ENCODE assay signal across 20 cellular contexts in the genomic region with DNA sequence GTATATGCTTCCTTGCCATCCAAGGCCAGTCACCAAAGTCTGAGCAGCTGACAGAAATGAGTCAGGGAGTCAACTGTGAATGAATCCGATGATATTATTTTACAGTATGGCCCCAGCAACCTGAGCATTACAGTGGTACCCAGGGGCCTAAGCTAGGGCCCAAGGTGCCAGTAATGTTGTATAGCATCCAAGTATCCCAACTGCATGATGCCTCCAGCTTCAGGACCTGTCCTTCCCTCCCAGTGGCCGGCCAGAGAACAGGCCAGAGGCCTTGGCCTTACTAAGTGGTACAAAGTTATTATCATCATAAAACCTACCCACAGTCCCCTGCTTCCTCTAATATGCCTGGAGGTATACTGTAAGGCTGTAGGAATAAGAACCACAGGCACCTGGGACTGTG.
A peak's percentile ranks its signal among the peaks of the same experiment; 100 is the strongest.
DNase-seq lines count a peak whose midpoint lies in the region; ATAC-seq, FAIRE-seq and TF ChIP-seq lines count a peak whose summit lies in the region.
"Had no signal": no experiment of that assay in that cellular context is flagged by ENCODE, and none has a peak within 500 bp of the region (broad histone marks: within the 10 kb centered on the region; RNA-seq: fewer than 3 reads in every experiment).

No MANE protein-coding gene starts in this region.

- no peak overlapping the region for H3K27ac ChIP-seq in IMR-90 (ENCODE audit: insufficient read depth, low read length)
- no peak overlapping the region for H3K27ac ChIP-seq in endothelial cell of umbilical vein (ENCODE audit: insufficient read depth, low read depth, low read length)
- H3K27ac ChIP-seq: A549, HL-60, PC-9, SJCRH30 had no signal

- peaks cover 2 to 25% of the 10 kb centered on the region in 2 donors for H3K36me3 Mint-ChIP-seq in activated T-cell treated with anti-CD3 and anti-CD28 coated beads, Interleukin-2, amount 50 U/mL, for 72 hours (ENCODE audit: insufficient read depth in 2 of 2)
- peaks cover 47% of the 10 kb centered on the region for H3K36me3 Mint-ChIP-seq in activated T-cell treated with anti-CD3 and anti-CD28 coated beads, Interleukin-2, amount 50 U/mL, for 4 hours (ENCODE audit: insufficient read depth)
- peaks cover 70% of the 10 kb centered on the region for H3K36me3 Mint-ChIP-seq in stimulated activated memory B cell treated with anti-CD40 and anti-IgM and Interleukin-4, amounts not matched to agents 10 μg/mL and 1 μg/mL and 100 μg/mL, for 72 hours

- no peak overlapping the region for H2AK9ac ChIP-seq in IMR-90 (replicated peaks; ENCODE audit: low read depth, low read length, poor library complexity)

- peak overlapping the region; percentile 1 for H3K27ac Mint-ChIP-seq in activated T-cell treated with anti-CD3 and anti-CD28 coated beads, Interleukin-2, amount 50 U/mL, for 72 hours
- peak overlapping the region; percentile 3 for H3K27ac Mint-ChIP-seq in stimulated activated memory B cell treated with anti-CD40 and anti-IgM and Interleukin-4, amounts not matched to agents 10 μg/mL and 1 μg/mL and 100 μg/mL, for 72 hours

- H3K9me1 ChIP-seq in IMR-90 (ENCODE audit: insufficient read depth, low read length) = peaks cover 4% of the 10 kb centered on the region; the same call in 1 of the 2 replicates
- no peaks in the 10 kb centered on the region for H3K9me1 ChIP-seq in endothelial cell of umbilical vein (replicated peaks; ENCODE audit: control insufficient read depth, extremely low read depth, insufficient read depth, low read length)

- CTCF ChIA-PET in IMR-90 (lab: Yijun Ruan, JAX) (no interaction called here), endothelial cell of umbilical vein (lab: Charles Lee) (interaction anchor here (1.1 to 1.7 kb wide), 3 partner anchors 12 to 33 kb away, joined by 3 read pairs; no protein-coding TSS in a partner anchor)

- TF ChIP-seq CTCF in IMR-90 (conservative IDR thresholded peaks at IDR 0.05; ENCODE audit: low read depth, low read length) (no peak), endothelial cell of umbilical vein (IDR thresholded peaks at IDR 0.05; ENCODE audit: extremely low read depth in 1 of 2, insufficient read depth in 1 of 2, low read depth in 1 of 2, low read length in 2 of 2) (no peak)

- H3K79me2 ChIP-seq in endothelial cell of umbilical vein (ENCODE audit: control insufficient read depth, insufficient read depth, low read length) = no peaks in the 10 kb centered on the region

- no TSS peak for BruUV-seq in IMR-90 (replicated peaks; lab: Mats Ljungman, UMichigan)
- BruUV-seq in endothelial cell of umbilical vein (replicated peaks; lab: Mats Ljungman, UMichigan) = no TSS peak

- H3K18ac ChIP-seq in IMR-90 (ENCODE audit: low read depth, low read length) = no peak overlapping the region

- peak overlapping the region; percentile 70 for H2BK5ac ChIP-seq in IMR-90 (ENCODE audit: low read depth, low read length, poor library complexity, severe bottlenecking)

- H3K4me1 Mint-ChIP-seq in activated T-cell treated with anti-CD3 and anti-CD28 coated beads, Interleukin-2, amount 50 U/mL, for 72 hours (ENCODE audit: low read depth) = peaks cover 12% of the 10 kb centered on the region
- H3K4me1 Mint-ChIP-seq in activated T-cell treated with anti-CD3 and anti-CD28 coated beads, Interleukin-2, amount 50 U/mL, for 4 hours (ENCODE audit: low read depth) = no peaks in the 10 kb centered on the region
- H3K4me1 Mint-ChIP-seq in stimulated activated memory B cell treated with anti-CD40 and anti-IgM and Interleukin-4, amounts not matched to agents 10 μg/mL and 1 μg/mL and 100 μg/mL, for 72 hours = no peaks in the 10 kb centered on the region

- H4K5ac ChIP-seq in IMR-90 (ENCODE audit: low read depth, low read length) = no peak overlapping the region

- H3K36me3 ChIP-seq in IMR-90 (ENCODE audit: control insufficient read depth, insufficient read depth, low read length) (peaks cover 16% of the 10 kb centered on the region), endothelial cell of umbilical vein (ENCODE audit: control insufficient read depth in 2 of 2, extremely low read depth in 1 of 2, insufficient read depth in 2 of 2, low read length in 2 of 2) (peaks cover 8 to 10% of the 10 kb centered on the region in 2 experiments)

- H3K4me1 ChIP-seq in IMR-90 (ENCODE audit: control insufficient read depth, insufficient read depth, low read length) = 0 out of 2 replicates have a peak, but pooled peaks cover 3% of the 10 kb centered on the region
- H3K4me1 ChIP-seq in endothelial cell of umbilical vein (ENCODE audit: control insufficient read depth, extremely low read depth, insufficient read depth, low read length) = peaks cover 7% of the 10 kb centered on the region
- H3K4me1 ChIP-seq: A549, SJCRH30 had no signal

- H3K4me2 ChIP-seq in IMR-90 (ENCODE audit: low read depth, low read length) = no peak overlapping the region
- H3K4me2 ChIP-seq in endothelial cell of umbilical vein (ENCODE audit: insufficient read depth, low read length) = no peak overlapping the region
- H3K4me2 ChIP-seq: A549, PC-9 had no signal

- no peak overlapping the region for H3K4me3 ChIP-seq in IMR-90 (ENCODE audit: insufficient read depth, low read depth, low read length)
- H3K4me3 ChIP-seq in endothelial cell of umbilical vein (replicated peaks in 1 of 3; ENCODE audit: insufficient read depth in 1 of 3, low read depth in 1 of 3, low read length in 3 of 3) = no peak overlapping the region
- H3K4me3 ChIP-seq: A549, PC-9, SJCRH30 had no signal

- H3K9me3 ChIP-seq in IMR-90 (ENCODE audit: control insufficient read depth, insufficient read depth, low read length) (no peaks in the 10 kb centered on the region), endothelial cell of umbilical vein (replicated peaks; ENCODE audit: control insufficient read depth, insufficient read depth, low read length) (no peaks in the 10 kb centered on the region)
- H3K9me3 ChIP-seq: A549, SJCRH30 had no signal

- no peak overlapping the region for H4K91ac ChIP-seq in IMR-90 (ENCODE audit: insufficient read depth, low read depth, low read length)

- H3K79me1 ChIP-seq in IMR-90 (ENCODE audit: low read depth in 1 of 2, low read length in 2 of 2) = no peaks in the 10 kb centered on the region

- no peak overlapping the region for H2AK5ac ChIP-seq in IMR-90 (ENCODE audit: low read depth, low read length)

- H2AFZ ChIP-seq in IMR-90 (replicated peaks; ENCODE audit: low read length, poor library complexity) (no peak overlapping the region), endothelial cell of umbilical vein (ENCODE audit: low read depth, low read length) (no peak overlapping the region)
- H2AFZ ChIP-seq: PC-9 had no signal

- no peak overlapping the region for H3K4me3 Mint-ChIP-seq in activated T-cell treated with anti-CD3 and anti-CD28 coated beads, Interleukin-2, amount 50 U/mL, for 72 hours
- H3K4me3 Mint-ChIP-seq in activated T-cell treated with anti-CD3 and anti-CD28 coated beads, Interleukin-2, amount 50 U/mL, for 4 hours = no peak overlapping the region
- H3K4me3 Mint-ChIP-seq in stimulated activated memory B cell treated with anti-CD40 and anti-IgM and Interleukin-4, amounts not matched to agents 10 μg/mL and 1 μg/mL and 100 μg/mL, for 72 hours = no peak overlapping the region

- no peaks in the 10 kb centered on the region for H3K9me3 Mint-ChIP-seq in activated T-cell treated with anti-CD3 and anti-CD28 coated beads, Interleukin-2, amount 50 U/mL, for 72 hours
- no peaks in the 10 kb centered on the region for H3K9me3 Mint-ChIP-seq in activated T-cell treated with anti-CD3 and anti-CD28 coated beads, Interleukin-2, amount 50 U/mL, for 4 hours
- H3K9me3 Mint-ChIP-seq in stimulated activated memory B cell treated with anti-CD40 and anti-IgM and Interleukin-4, amounts not matched to agents 10 μg/mL and 1 μg/mL and 100 μg/mL, for 72 hours = no peaks in the 10 kb centered on the region

- no peak overlapping the region for H2BK20ac ChIP-seq in IMR-90 (ENCODE audit: low read depth, low read length)

- H3K23ac ChIP-seq in IMR-90 (ENCODE audit: low read depth, low read length) = no peak overlapping the region

- H3K9ac ChIP-seq in IMR-90 (ENCODE audit: low read depth, low read length) (no peak overlapping the region), endothelial cell of umbilical vein (replicated peaks; ENCODE audit: extremely low read depth, insufficient read depth, low read length) (no peak overlapping the region)

- H3K27me3 ChIP-seq in IMR-90 (ENCODE audit: control insufficient read depth, insufficient read depth, low read length) (no peaks in the 10 kb centered on the region), endothelial cell of umbilical vein (ENCODE audit: control insufficient read depth in 2 of 2, insufficient read depth in 2 of 2, low read length in 2 of 2) (no peaks in the 10 kb centered on the region)
- H3K27me3 ChIP-seq: SJCRH30 had no signal

- no peak overlapping the region for H2BK15ac ChIP-seq in IMR-90 (ENCODE audit: low read depth, low read length)

- in situ Hi-C loops in IMR-90 (cut with MboI; ENCODE audit: low sequenced_read_pairs) = no loop called here

- H3K14ac ChIP-seq in IMR-90 (replicated peaks; ENCODE audit: low read depth, low read length) = no peak overlapping the region

- ATAC-seq in activated T-cell treated with anti-CD3 and anti-CD28 coated beads, Interleukin-2, amount 50 U/mL, for 72 hours (replicated peaks in 1 of 2) = peak in 1 of 2 donors; percentile 17
- ATAC-seq in activated T-cell treated with anti-CD3 and anti-CD28 coated beads, Interleukin-2, amount 50 U/mL, for 4 hours = no peak
- ATAC-seq in IMR-90 (ENCODE audit: low read depth) = no peak
- no peak for ATAC-seq in stimulated activated memory B cell treated with anti-CD40 and anti-IgM and Interleukin-4, amounts not matched to agents 10 μg/mL and 1 μg/mL and 100 μg/mL, for 72 hours
- no peak for ATAC-seq in HG03097 (IDR thresholded peaks at IDR 0.05; ENCODE audit: low FRiP score, unreplicated experiment)
- ATAC-seq: A549 had no signal

- no peak for TF ChIP-seq POLR2A in IMR-90 (IDR thresholded peaks at IDR 0.05; ENCODE audit: low read depth, low read length)
- no peak for TF ChIP-seq POLR2A in endothelial cell of umbilical vein (IDR thresholded peaks at IDR 0.05; ENCODE audit: low read depth, low read length)

- POLR2A ChIA-PET in IMR-90 (lab: Charles Lee; ENCODE audit: unreplicated experiment) = no interaction called here
- POLR2A ChIA-PET in endothelial cell of umbilical vein (lab: Charles Lee) = no interaction called here

- no peaks in the 10 kb centered on the region for H3K27me3 Mint-ChIP-seq in activated T-cell treated with anti-CD3 and anti-CD28 coated beads, Interleukin-2, amount 50 U/mL, for 72 hours (ENCODE audit: low read depth)
- no peaks in the 10 kb centered on the region for H3K27me3 Mint-ChIP-seq in activated T-cell treated with anti-CD3 and anti-CD28 coated beads, Interleukin-2, amount 50 U/mL, for 4 hours (ENCODE audit: low read depth)
- H3K27me3 Mint-ChIP-seq in stimulated activated memory B cell treated with anti-CD40 and anti-IgM and Interleukin-4, amounts not matched to agents 10 μg/mL and 1 μg/mL and 100 μg/mL, for 72 hours = no peaks in the 10 kb centered on the region

- no peaks in the 10 kb centered on the region for H4K20me1 ChIP-seq in IMR-90 (ENCODE audit: insufficient read depth, low read length)
- H4K20me1 ChIP-seq in endothelial cell of umbilical vein (replicated peaks; ENCODE audit: control insufficient read depth, extremely low read depth, insufficient read depth, low read length) = no peaks in the 10 kb centered on the region

- no peak for TF ChIP-seq RAD21 in IMR-90 (IDR thresholded peaks at IDR 0.05; ENCODE audit: low read length)

- no CpG with 5 or more reads among the region's 2 CpGs for WGBS in IMR-90 (ENCODE audit: extremely low coverage in 2 of 2, insufficient read length in 1 of 2), 2 experiments

- DNase-seq in activated T-cell treated with anti-CD3 and anti-CD28 coated beads, Interleukin-2, amount 50 U/mL, for 72 hours = no peak
- no peak for DNase-seq in activated T-cell treated with anti-CD3 and anti-CD28 coated beads, Interleukin-2, amount 50 U/mL, for 4 hours
- DNase-seq in IMR-90 (peak; percentile 13), endothelial cell of umbilical vein (ENCODE audit: low read depth, low spot score) (peak; percentile 21), amygdala (lab: John Stamatoyannopoulos, UW) (no peak)
- DNase-seq in activated CD4-positive, alpha-beta T cell treated with anti-CD3 and anti-CD28 coated beads, Interleukin-2, amount 50 U/mL, for 1 hour = no peak
- DNase-seq: C1 segment of cervical spinal cord, NCI-H1417, NCI-H1930, NCI-H2171 treated with DMSO at 0.1 percent for 48 hours, NCI-H446 treated with DMSO at 0.1 percent for 48 hours, NCI-H748 treated with DMSO at 0.1 percent for 48 hours, PC-9, SJCRH30 had no signal

- H3K4ac ChIP-seq in IMR-90 (ENCODE audit: low read depth, low read length) = no peak overlapping the region

- no peak for FAIRE-seq in endothelial cell of umbilical vein (lab: Jason Lieb, UNC)
- FAIRE-seq: H1, HTR-8/SVneo had no signal

- H2BK120ac ChIP-seq in IMR-90 (ENCODE audit: low read depth, low read length) = no peak overlapping the region

- intact Hi-C loops in IMR-90 (cut with micrococcal nuclease) (no loop called here), endothelial cell of umbilical vein (cut with micrococcal nuclease) (no loop called here)

- no peak overlapping the region for H3K56ac ChIP-seq in IMR-90 (ENCODE audit: extremely low read depth, insufficient read depth, low read length)

- H4K8ac ChIP-seq in IMR-90 (ENCODE audit: low read depth in 2 of 2, low read length in 2 of 2) = no peak overlapping the region

- dilution Hi-C loops in IMR-90 (cut with HindIII; ENCODE audit: low sequenced_read_pairs, unreplicated experiment) (no loop called here), endothelial cell of umbilical vein (cut with MboI; ENCODE audit: extremely low pct_ligation_motif_present, low sequenced_read_pairs) (no loop called here)

Comparison
In these comparisons a context has a peak if more than half of its experiments do, and no peak if none do; other contexts are left out.
1. DNase-seq: peak in IMR-90 (single experiment) and endothelial cell of umbilical vein (single experiment); none in activated T-cell treated with anti-CD3 and anti-CD28 coated beads, Interleukin-2, amount 50 U/mL, for 72 hours (0 of 2), activated T-cell treated with anti-CD3 and anti-CD28 coated beads, Interleukin-2, amount 50 U/mL, for 4 hours (single experiment), amygdala (0 of 56) and activated CD4-positive, alpha-beta T cell treated with anti-CD3 and anti-CD28 coated beads, Interleukin-2, amount 50 U/mL, for 1 hour (single experiment).